3 cellular contexts compared by ENCODE assay signal in the genomic region with DNA sequence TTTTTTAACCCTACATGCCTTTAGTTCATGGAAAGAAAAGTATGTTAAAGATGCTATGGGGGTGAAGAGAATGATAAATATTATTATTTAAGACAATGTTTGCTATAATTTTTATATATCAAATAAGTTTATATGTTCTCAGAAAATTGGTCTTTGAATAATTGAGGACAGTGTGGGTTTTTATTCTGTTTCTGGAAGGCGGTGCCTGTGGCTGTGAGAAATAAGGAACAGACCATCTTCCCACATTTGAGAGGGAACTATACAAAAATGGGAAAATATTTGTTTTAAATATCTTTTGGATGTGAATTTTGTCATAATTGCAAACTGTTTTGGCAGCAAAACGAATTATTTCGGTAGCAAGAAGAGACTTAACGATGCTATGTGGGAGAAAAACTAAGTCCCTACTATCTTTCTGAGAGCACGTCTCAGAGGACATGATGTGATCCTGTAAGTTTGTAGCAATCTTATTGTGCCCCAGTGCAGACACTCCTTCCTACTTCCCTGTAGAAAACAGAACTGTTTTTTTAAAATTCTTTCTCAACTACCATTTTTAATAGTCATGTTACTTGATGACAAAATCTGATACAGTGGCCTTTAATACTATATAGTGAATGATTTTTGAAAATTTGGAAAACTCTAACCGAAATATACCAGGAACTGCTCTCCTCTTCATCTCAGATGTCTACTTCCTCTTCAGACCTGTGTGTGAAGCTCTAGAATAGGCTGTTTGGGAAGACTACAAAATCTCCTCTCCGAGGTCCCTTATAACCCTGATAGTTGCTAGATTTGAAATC.
TF ChIP-seq lines count a peak whose summit lies in the region.

No MANE protein-coding gene starts in this region.

TF ChIP-seq in SK-N-SH, 30 proteins besides CTCF, POLR2A, EP300 and RAD21:
- TF ChIP-seq, protein P1, sequence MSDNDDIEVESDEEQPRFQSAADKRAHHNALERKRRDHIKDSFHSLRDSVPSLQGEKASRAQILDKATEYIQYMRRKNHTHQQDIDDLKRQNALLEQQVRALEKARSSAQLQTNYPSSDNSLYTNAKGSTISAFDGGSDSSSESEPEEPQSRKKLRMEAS (IDR thresholded peaks at IDR 0.05; ENCODE audit: low read depth), result no peak
- TF ChIP-seq, protein P2, sequence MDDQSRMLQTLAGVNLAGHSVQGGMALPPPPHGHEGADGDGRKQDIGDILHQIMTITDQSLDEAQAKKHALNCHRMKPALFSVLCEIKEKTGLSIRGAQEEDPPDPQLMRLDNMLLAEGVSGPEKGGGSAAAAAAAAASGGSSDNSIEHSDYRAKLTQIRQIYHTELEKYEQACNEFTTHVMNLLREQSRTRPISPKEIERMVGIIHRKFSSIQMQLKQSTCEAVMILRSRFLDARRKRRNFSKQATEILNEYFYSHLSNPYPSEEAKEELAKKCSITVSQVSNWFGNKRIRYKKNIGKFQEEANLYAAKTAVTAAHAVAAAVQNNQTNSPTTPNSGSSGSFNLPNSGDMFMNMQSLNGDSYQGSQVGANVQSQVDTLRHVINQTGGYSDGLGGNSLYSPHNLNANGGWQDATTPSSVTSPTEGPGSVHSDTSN (IDR thresholded peaks at IDR 0.05), result no peak
- no peak for TF ChIP-seq GATA2 (CRISPR knock-in tag; IDR thresholded peaks at IDR 0.05)
- no peak for TF ChIP-seq SIN3A (IDR thresholded peaks at IDR 0.05; ENCODE audit: borderline replicate concordance, low read depth, low read length)
- no peak for TF ChIP-seq GABPA (IDR thresholded peaks at IDR 0.05; ENCODE audit: low read depth)
- TF ChIP-seq MEF2A (IDR thresholded peaks at IDR 0.05; ENCODE audit: borderline replicate concordance, low read depth), result no peak
- TF ChIP-seq JUND (IDR thresholded peaks at IDR 0.05), result no peak
- TF ChIP-seq FOXJ3 (CRISPR knock-in tag; IDR thresholded peaks at IDR 0.05), result no peak
- TF ChIP-seq TCF12 (IDR thresholded peaks at IDR 0.05), result no peak
- TF ChIP-seq, protein P3, sequence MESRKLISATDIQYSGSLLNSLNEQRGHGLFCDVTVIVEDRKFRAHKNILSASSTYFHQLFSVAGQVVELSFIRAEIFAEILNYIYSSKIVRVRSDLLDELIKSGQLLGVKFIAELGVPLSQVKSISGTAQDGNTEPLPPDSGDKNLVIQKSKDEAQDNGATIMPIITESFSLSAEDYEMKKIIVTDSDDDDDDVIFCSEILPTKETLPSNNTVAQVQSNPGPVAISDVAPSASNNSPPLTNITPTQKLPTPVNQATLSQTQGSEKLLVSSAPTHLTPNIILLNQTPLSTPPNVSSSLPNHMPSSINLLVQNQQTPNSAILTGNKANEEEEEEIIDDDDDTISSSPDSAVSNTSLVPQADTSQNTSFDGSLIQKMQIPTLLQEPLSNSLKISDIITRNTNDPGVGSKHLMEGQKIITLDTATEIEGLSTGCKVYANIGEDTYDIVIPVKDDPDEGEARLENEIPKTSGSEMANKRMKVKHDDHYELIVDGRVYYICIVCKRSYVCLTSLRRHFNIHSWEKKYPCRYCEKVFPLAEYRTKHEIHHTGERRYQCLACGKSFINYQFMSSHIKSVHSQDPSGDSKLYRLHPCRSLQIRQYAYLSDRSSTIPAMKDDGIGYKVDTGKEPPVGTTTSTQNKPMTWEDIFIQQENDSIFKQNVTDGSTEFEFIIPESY (IDR thresholded peaks at IDR 0.05; ENCODE audit: borderline replicate concordance, low read depth), result no peak
- no peak for TF ChIP-seq TEAD4 (IDR thresholded peaks at IDR 0.05; ENCODE audit: borderline replicate concordance, insufficient read depth)
- no peak for TF ChIP-seq EZH2phosphoT487 (IDR thresholded peaks at IDR 0.05; ENCODE audit: borderline replicate concordance, low read depth)
- no peak for TF ChIP-seq TAF1 (IDR thresholded peaks at IDR 0.05; ENCODE audit: borderline replicate concordance, low read depth, low read length)
- TF ChIP-seq POLR2AphosphoS5 (IDR thresholded peaks at IDR 0.05; ENCODE audit: low read depth, low read length), result no peak
TF ChIP-seq in SK-N-SH: peak in this region for 0.

TF ChIP-seq in SK-N-SH treated with all-trans-retinoic acid at 6 μM for 48 hours, 23 proteins besides CTCF, POLR2A, EP300 and RAD21 (continues in another document):
- TF ChIP-seq, protein P4, sequence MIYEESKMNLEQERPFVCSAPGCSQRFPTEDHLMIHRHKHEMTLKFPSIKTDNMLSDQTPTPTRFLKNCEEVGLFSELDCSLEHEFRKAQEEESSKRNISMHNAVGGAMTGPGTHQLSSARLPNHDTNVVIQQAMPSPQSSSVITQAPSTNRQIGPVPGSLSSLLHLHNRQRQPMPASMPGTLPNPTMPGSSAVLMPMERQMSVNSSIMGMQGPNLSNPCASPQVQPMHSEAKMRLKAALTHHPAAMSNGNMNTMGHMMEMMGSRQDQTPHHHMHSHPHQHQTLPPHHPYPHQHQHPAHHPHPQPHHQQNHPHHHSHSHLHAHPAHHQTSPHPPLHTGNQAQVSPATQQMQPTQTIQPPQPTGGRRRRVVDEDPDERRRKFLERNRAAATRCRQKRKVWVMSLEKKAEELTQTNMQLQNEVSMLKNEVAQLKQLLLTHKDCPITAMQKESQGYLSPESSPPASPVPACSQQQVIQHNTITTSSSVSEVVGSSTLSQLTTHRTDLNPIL (CRISPR knock-in tag; IDR thresholded peaks at IDR 0.05; ENCODE audit: low read depth), result no peak
- TF ChIP-seq ZFP3 (CRISPR knock-in tag; IDR thresholded peaks at IDR 0.05) (no peak), BACH2 (CRISPR knock-in tag; IDR thresholded peaks at IDR 0.05; ENCODE audit: borderline replicate concordance) (no peak), ESRRG (CRISPR knock-in tag; IDR thresholded peaks at IDR 0.05) (no peak), ZC3H10 (CRISPR knock-in tag; IDR thresholded peaks at IDR 0.05) (no peak), ZNF565 (CRISPR knock-in tag; conservative IDR thresholded peaks at IDR 0.05; ENCODE audit: low read depth) (no peak), ISL1 (CRISPR knock-in tag; IDR thresholded peaks at IDR 0.05) (no peak), TOX (CRISPR knock-in tag; IDR thresholded peaks at IDR 0.05; ENCODE audit: borderline replicate concordance) (no peak), CSDC2 (CRISPR knock-in tag; IDR thresholded peaks at IDR 0.05) (no peak), ZNF70 (CRISPR knock-in tag; IDR thresholded peaks at IDR 0.05) (no peak), PPARA (CRISPR knock-in tag; IDR thresholded peaks at IDR 0.05; ENCODE audit: borderline replicate concordance) (no peak), OSR1 (CRISPR knock-in tag; IDR thresholded peaks at IDR 0.05) (no peak)
- TF ChIP-seq, protein P5, sequence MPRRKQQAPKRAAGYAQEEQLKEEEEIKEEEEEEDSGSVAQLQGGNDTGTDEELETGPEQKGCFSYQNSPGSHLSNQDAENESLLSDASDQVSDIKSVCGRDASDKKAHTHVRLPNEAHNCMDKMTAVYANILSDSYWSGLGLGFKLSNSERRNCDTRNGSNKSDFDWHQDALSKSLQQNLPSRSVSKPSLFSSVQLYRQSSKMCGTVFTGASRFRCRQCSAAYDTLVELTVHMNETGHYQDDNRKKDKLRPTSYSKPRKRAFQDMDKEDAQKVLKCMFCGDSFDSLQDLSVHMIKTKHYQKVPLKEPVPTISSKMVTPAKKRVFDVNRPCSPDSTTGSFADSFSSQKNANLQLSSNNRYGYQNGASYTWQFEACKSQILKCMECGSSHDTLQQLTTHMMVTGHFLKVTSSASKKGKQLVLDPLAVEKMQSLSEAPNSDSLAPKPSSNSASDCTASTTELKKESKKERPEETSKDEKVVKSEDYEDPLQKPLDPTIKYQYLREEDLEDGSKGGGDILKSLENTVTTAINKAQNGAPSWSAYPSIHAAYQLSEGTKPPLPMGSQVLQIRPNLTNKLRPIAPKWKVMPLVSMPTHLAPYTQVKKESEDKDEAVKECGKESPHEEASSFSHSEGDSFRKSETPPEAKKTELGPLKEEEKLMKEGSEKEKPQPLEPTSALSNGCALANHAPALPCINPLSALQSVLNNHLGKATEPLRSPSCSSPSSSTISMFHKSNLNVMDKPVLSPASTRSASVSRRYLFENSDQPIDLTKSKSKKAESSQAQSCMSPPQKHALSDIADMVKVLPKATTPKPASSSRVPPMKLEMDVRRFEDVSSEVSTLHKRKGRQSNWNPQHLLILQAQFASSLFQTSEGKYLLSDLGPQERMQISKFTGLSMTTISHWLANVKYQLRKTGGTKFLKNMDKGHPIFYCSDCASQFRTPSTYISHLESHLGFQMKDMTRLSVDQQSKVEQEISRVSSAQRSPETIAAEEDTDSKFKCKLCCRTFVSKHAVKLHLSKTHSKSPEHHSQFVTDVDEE (CRISPR knock-in tag; IDR thresholded peaks at IDR 0.05), result no peak
- TF ChIP-seq, protein P6, sequence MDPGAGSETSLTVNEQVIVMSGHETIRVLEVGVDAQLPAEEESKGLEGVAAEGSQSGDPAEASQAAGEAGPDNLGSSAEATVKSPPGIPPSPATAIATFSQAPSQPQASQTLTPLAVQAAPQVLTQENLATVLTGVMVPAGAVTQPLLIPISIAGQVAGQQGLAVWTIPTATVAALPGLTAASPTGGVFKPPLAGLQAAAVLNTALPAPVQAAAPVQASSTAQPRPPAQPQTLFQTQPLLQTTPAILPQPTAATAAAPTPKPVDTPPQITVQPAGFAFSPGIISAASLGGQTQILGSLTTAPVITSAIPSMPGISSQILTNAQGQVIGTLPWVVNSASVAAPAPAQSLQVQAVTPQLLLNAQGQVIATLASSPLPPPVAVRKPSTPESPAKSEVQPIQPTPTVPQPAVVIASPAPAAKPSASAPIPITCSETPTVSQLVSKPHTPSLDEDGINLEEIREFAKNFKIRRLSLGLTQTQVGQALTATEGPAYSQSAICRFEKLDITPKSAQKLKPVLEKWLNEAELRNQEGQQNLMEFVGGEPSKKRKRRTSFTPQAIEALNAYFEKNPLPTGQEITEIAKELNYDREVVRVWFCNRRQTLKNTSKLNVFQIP (CRISPR knock-in tag; IDR thresholded peaks at IDR 0.05; ENCODE audit: borderline replicate concordance, low read depth), result no peak

TF ChIP-seq in IMR-90, 13 proteins besides CTCF, POLR2A, EP300 and RAD21:
- TF ChIP-seq CHD1 (IDR thresholded peaks at IDR 0.05; ENCODE audit: low read depth, low read length) (no peak), MXI1 (IDR thresholded peaks at IDR 0.05; ENCODE audit: borderline replicate concordance, low read depth, low read length) (no peak), MAFK (IDR thresholded peaks at IDR 0.05; ENCODE audit: low read depth, low read length) (no peak), NFE2L2 (IDR thresholded peaks at IDR 0.05; ENCODE audit: low read depth, low read length) (no peak), RCOR1 (IDR thresholded peaks at IDR 0.05; ENCODE audit: insufficient replicate concordance, low read length) (no peak), BHLHE40 (IDR thresholded peaks at IDR 0.05; ENCODE audit: low read depth, low read length) (no peak), SMC3 (IDR thresholded peaks at IDR 0.05; ENCODE audit: low read depth, low read length) (no peak), MAZ (IDR thresholded peaks at IDR 0.05; ENCODE audit: borderline replicate concordance, low read depth, low read length) (no peak), FOS (IDR thresholded peaks at IDR 0.05; ENCODE audit: low read depth, low read length) (no peak), RFX5 (IDR thresholded peaks at IDR 0.05; ENCODE audit: low read depth, low read length) (no peak), CEBPB (IDR thresholded peaks at IDR 0.05; ENCODE audit: low read depth, low read length) (no peak)
- TF ChIP-seq, protein P7, sequence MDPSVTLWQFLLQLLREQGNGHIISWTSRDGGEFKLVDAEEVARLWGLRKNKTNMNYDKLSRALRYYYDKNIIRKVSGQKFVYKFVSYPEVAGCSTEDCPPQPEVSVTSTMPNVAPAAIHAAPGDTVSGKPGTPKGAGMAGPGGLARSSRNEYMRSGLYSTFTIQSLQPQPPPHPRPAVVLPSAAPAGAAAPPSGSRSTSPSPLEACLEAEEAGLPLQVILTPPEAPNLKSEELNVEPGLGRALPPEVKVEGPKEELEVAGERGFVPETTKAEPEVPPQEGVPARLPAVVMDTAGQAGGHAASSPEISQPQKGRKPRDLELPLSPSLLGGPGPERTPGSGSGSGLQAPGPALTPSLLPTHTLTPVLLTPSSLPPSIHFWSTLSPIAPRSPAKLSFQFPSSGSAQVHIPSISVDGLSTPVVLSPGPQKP (IDR thresholded peaks at IDR 0.05; ENCODE audit: borderline replicate concordance, low read depth, low read length), result no peak
- TF ChIP-seq, protein P8, sequence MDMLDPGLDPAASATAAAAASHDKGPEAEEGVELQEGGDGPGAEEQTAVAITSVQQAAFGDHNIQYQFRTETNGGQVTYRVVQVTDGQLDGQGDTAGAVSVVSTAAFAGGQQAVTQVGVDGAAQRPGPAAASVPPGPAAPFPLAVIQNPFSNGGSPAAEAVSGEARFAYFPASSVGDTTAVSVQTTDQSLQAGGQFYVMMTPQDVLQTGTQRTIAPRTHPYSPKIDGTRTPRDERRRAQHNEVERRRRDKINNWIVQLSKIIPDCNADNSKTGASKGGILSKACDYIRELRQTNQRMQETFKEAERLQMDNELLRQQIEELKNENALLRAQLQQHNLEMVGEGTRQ (IDR thresholded peaks at IDR 0.05; ENCODE audit: low read depth, low read length), result no peak
